Comparison of ENCODE assay signal across 1 cellular context in the genomic region with DNA sequence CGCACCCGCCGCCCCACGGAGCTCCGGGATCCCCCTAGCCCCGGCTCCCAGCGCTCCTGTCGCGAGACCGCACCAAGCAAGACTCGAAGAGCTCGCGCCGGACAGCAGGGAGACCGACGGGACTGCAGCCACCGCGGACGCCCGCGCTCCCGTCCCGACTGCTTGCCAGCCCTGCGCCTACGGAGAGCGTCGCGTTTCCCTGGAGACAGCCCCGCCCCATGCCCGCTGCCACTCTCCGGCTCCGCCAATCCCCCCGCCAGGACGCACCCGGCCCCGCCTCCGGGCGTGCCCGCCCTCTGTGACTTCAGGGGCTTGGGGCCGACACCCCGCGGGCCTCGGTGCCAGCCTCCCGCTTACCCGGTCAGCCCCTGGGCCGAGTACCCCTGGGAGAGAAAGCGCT.
TF ChIP-seq lines count a peak whose summit lies in the region.

A gene with protein sequence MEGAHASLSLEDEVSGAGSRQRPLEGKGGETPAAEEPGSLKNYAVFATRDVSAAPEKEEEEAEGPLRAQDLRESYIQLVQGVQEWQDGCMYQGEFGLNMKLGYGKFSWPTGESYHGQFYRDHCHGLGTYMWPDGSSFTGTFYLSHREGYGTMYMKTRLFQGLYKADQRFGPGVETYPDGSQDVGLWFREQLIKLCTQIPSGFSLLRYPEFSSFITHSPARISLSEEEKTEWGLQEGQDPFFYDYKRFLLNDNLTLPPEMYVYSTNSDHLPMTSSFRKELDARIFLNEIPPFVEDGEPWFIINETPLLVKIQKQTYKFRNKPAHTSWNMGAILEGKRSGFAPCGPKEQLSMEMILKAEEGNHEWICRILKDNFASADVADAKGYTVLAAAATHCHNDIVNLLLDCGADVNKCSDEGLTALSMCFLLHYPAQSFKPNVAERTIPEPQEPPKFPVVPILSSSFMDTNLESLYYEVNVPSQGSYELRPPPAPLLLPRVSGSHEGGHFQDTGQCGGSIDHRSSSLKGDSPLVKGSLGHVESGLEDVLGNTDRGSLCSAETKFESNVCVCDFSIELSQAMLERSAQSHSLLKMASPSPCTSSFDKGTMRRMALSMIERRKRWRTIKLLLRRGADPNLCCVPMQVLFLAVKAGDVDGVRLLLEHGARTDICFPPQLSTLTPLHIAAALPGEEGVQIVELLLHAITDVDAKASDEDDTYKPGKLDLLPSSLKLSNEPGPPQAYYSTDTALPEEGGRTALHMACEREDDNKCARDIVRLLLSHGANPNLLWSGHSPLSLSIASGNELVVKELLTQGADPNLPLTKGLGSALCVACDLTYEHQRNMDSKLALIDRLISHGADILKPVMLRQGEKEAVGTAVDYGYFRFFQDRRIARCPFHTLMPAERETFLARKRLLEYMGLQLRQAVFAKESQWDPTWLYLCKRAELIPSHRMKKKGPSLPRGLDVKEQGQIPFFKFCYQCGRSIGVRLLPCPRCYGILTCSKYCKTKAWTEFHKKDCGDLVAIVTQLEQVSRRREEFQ (minus strand): TSS at position 181 of the 400 bp plus-strand sequence. CDS start 653 bp downstream, outside the sequence.

TF ChIP-seq in HepG2, 621 proteins besides CTCF, POLR2A, EP300 and RAD21 (continued from another document):
- TF ChIP-seq, protein P1, sequence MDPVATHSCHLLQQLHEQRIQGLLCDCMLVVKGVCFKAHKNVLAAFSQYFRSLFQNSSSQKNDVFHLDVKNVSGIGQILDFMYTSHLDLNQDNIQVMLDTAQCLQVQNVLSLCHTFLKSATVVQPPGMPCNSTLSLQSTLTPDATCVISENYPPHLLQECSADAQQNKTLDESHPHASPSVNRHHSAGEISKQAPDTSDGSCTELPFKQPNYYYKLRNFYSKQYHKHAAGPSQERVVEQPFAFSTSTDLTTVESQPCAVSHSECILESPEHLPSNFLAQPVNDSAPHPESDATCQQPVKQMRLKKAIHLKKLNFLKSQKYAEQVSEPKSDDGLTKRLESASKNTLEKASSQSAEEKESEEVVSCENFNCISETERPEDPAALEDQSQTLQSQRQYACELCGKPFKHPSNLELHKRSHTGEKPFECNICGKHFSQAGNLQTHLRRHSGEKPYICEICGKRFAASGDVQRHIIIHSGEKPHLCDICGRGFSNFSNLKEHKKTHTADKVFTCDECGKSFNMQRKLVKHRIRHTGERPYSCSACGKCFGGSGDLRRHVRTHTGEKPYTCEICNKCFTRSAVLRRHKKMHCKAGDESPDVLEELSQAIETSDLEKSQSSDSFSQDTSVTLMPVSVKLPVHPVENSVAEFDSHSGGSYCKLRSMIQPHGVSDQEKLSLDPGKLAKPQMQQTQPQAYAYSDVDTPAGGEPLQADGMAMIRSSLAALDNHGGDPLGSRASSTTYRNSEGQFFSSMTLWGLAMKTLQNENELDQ (CRISPR knock-in tag; IDR thresholded peaks at IDR 0.05; ENCODE audit: borderline replicate concordance): no peak
- TF ChIP-seq AGO2 (optimal IDR thresholded peaks at IDR 0.05; ENCODE audit: low read depth, low read length) (peak; percentile 51), RBFOX2 (IDR thresholded peaks at IDR 0.05; ENCODE audit: low read depth, low read length) (0 out of 2 replicates have a peak, but pooled peaks have one; percentile 53)
